Comparison of ENCODE assay signal across 22 cellular contexts in genomic region chr6:165034271-165034741, GRCh38.
DNase-seq lines count a peak whose midpoint lies in the region; ATAC-seq, FAIRE-seq and TF ChIP-seq lines count a peak whose summit lies in the region.
"Had no signal": no experiment of that assay in that cellular context is flagged by ENCODE, and none has a peak within 500 bp of the region (broad histone marks: within the 10 kb centered on the region; RNA-seq: fewer than 3 reads in every experiment).

No MANE protein-coding gene starts in this region.

- H2AK9ac ChIP-seq in IMR-90 (replicated peaks; ENCODE audit: low read depth, low read length, poor library complexity), result no peak overlapping the region

- intact Hi-C loops in IMR-90 (cut with micrococcal nuclease) (no loop called here), kidney (cut with DNase I) (no loop called here)

- H3K9me3 ChIP-seq in IMR-90 (ENCODE audit: control insufficient read depth, insufficient read depth, low read length), result peaks cover 29% of the 10 kb centered on the region
- H3K9me3 ChIP-seq in skeletal muscle satellite cell (replicated peaks; ENCODE audit: low read length), result no peaks in the 10 kb centered on the region
- no peaks in the 10 kb centered on the region for H3K9me3 ChIP-seq in kidney (ENCODE audit: control insufficient read depth in 1 of 2, low read length in 2 of 2)

- H2BK5ac ChIP-seq in IMR-90 (ENCODE audit: low read depth, low read length, poor library complexity, severe bottlenecking), result no peak overlapping the region

- in situ Hi-C loops in IMR-90 (cut with MboI; ENCODE audit: low sequenced_read_pairs) (no loop called here), G401 (cut with HindIII; ENCODE audit: low sequenced_read_pairs) (no loop called here)

- H4K5ac ChIP-seq in IMR-90 (ENCODE audit: low read depth, low read length), result no peak overlapping the region

- H3K9ac ChIP-seq in IMR-90 (ENCODE audit: low read depth, low read length) (no peak overlapping the region), skeletal muscle satellite cell (ENCODE audit: low read depth, low read length) (no peak overlapping the region), kidney (ENCODE audit: low read length in 2 of 2) (no peak overlapping the region)

- FAIRE-seq in kidney (lab: Jason Lieb, UNC), result no peak
- FAIRE-seq: A204.1, GM12892, K562 had no signal

- H2BK15ac ChIP-seq in IMR-90 (ENCODE audit: low read depth, low read length), result no peak overlapping the region

- no peak overlapping the region for H3K27ac ChIP-seq in IMR-90 (ENCODE audit: insufficient read depth, low read length)
- H3K27ac ChIP-seq in kidney (ENCODE audit: low read depth in 2 of 2, low read length in 2 of 2), result no peak overlapping the region
- H3K27ac ChIP-seq: SK-N-MC had no signal

- no peak for TF ChIP-seq POLR2A in IMR-90 (IDR thresholded peaks at IDR 0.05; ENCODE audit: low read depth, low read length)

- no peak overlapping the region for H3K18ac ChIP-seq in IMR-90 (ENCODE audit: low read depth, low read length)

- no peak overlapping the region for H2AK5ac ChIP-seq in IMR-90 (ENCODE audit: low read depth, low read length)

- WGBS in IMR-90 (ENCODE audit: extremely low coverage in 2 of 2, insufficient read length in 1 of 2), 2 experiments, result 0% methylated on average over 1 of the region's 4 CpGs; no CpG with 5 or more reads in 1 of the 2 experiments

- no peaks in the 10 kb centered on the region for H3K9me1 ChIP-seq in IMR-90 (ENCODE audit: insufficient read depth, low read length)

- no peak overlapping the region for H4K8ac ChIP-seq in IMR-90 (ENCODE audit: low read depth in 2 of 2, low read length in 2 of 2)

- H3K4ac ChIP-seq in IMR-90 (ENCODE audit: low read depth, low read length), result no peak overlapping the region

- no peak overlapping the region for H3K23ac ChIP-seq in IMR-90 (ENCODE audit: low read depth, low read length)

- no peak overlapping the region for H3K56ac ChIP-seq in IMR-90 (ENCODE audit: extremely low read depth, insufficient read depth, low read length)

- no peak overlapping the region for H4K91ac ChIP-seq in IMR-90 (ENCODE audit: insufficient read depth, low read depth, low read length)

- BruUV-seq in IMR-90 (replicated peaks; lab: Mats Ljungman, UMichigan), result no TSS peak

- CTCF ChIA-PET in IMR-90 (lab: Yijun Ruan, JAX), result interaction anchor here (0.6 kb wide), 1 partner anchor 1377 kb away, joined by 3 read pairs; no protein-coding TSS in a partner anchor

- dilution Hi-C loops in IMR-90 (cut with HindIII; ENCODE audit: low sequenced_read_pairs, unreplicated experiment), result no loop called here

- POLR2A ChIA-PET in IMR-90 (lab: Charles Lee; ENCODE audit: unreplicated experiment), result no interaction called here

- H3K4me1 ChIP-seq in IMR-90 (ENCODE audit: control insufficient read depth, insufficient read depth, low read length) (no peaks in the 10 kb centered on the region), skeletal muscle satellite cell (ENCODE audit: control insufficient read depth, insufficient read depth, low read length) (peaks cover 3% of the 10 kb centered on the region), kidney (ENCODE audit: control insufficient read depth in 1 of 2, insufficient read depth in 1 of 2, low read depth in 1 of 2, low read length in 2 of 2) (no peaks in the 10 kb centered on the region)

- H3K27me3 ChIP-seq in IMR-90 (ENCODE audit: control insufficient read depth, insufficient read depth, low read length), result no peaks in the 10 kb centered on the region
- H3K27me3 ChIP-seq in skeletal muscle satellite cell (ENCODE audit: control insufficient read depth, insufficient read depth, low read length), result no peaks in the 10 kb centered on the region

- peak; percentile 24; the same call in 1 of the 2 replicates for ATAC-seq in IMR-90 (ENCODE audit: low read depth)
- ATAC-seq: K562, PC-3, T-helper 17 cell had no signal

- peak; percentile 83 for DNase-seq in AG10803 (ENCODE audit: low read depth)
- DNase-seq in IMR-90, result no peak
- peak; percentile 11 for DNase-seq in epithelial cell of esophagus (ENCODE audit: low read depth)
- no peak for DNase-seq in G401 (ENCODE audit: low spot score)
- DNase-seq in medulla oblongata (ENCODE audit: extremely low spot score), result no peak
- no peak for DNase-seq in kidney
- DNase-seq: CD4-positive, CD25-positive, alpha-beta regulatory T cell; DMS79 treated with DMSO at 0.1 percent for 48 hours; H7; NCI-H1694; NCI-H2081 treated with DMSO at 0.1 percent for 48 hours; NCI-H2171 treated with DMSO at 0.1 percent for 48 hours; NCI-H524 treated with DMSO at 0.1 percent for 48 hours; PC-3; Right ventricle myocardium superior; SW 1271; T-helper 17 cell had no signal

- H2AFZ ChIP-seq in IMR-90 (replicated peaks; ENCODE audit: low read length, poor library complexity), result no peak overlapping the region

- H3K14ac ChIP-seq in IMR-90 (replicated peaks; ENCODE audit: low read depth, low read length), result no peak overlapping the region

- no peak for TF ChIP-seq CTCF in AG10803 (conservative IDR thresholded peaks at IDR 0.05; ENCODE audit: low read length)
- no peak for TF ChIP-seq CTCF in IMR-90 (conservative IDR thresholded peaks at IDR 0.05; ENCODE audit: low read depth, low read length)
- TF ChIP-seq CTCF in epithelial cell of esophagus (IDR thresholded peaks at IDR 0.05; ENCODE audit: insufficient read depth, low read depth, low read length, missing control alignments), result no peak
- no peak for TF ChIP-seq CTCF in kidney (IDR thresholded peaks at IDR 0.05; ENCODE audit: borderline replicate concordance, extremely low read depth, insufficient read depth)

- H3K4me3 ChIP-seq in AG10803 (ENCODE audit: low read length) (no peak overlapping the region), IMR-90 (ENCODE audit: insufficient read depth, low read depth, low read length) (no peak overlapping the region), epithelial cell of esophagus (ENCODE audit: low read length) (no peak overlapping the region), skeletal muscle satellite cell (ENCODE audit: low read length) (no peak overlapping the region), kidney (ENCODE audit: low read length in 2 of 2) (no peak overlapping the region)
- H3K4me3 ChIP-seq: K562, SK-N-MC had no signal

- H3K4me2 ChIP-seq in IMR-90 (ENCODE audit: low read depth, low read length) (no peak overlapping the region), skeletal muscle satellite cell (ENCODE audit: low read length) (peak overlapping the region; percentile 12)

- H2BK20ac ChIP-seq in IMR-90 (ENCODE audit: low read depth, low read length), result no peak overlapping the region

- no peaks in the 10 kb centered on the region for H3K79me1 ChIP-seq in IMR-90 (ENCODE audit: low read depth in 1 of 2, low read length in 2 of 2)

- H4K20me1 ChIP-seq in IMR-90 (ENCODE audit: insufficient read depth, low read length), result no peaks in the 10 kb centered on the region

- H3K36me3 ChIP-seq in IMR-90 (ENCODE audit: control insufficient read depth, insufficient read depth, low read length) (no peaks in the 10 kb centered on the region), skeletal muscle satellite cell (ENCODE audit: insufficient read depth, low read length) (no peaks in the 10 kb centered on the region), kidney (ENCODE audit: control insufficient read depth in 1 of 2, insufficient read depth in 2 of 2, low read length in 2 of 2) (no peaks in the 10 kb centered on the region)

- no peak for TF ChIP-seq RAD21 in IMR-90 (IDR thresholded peaks at IDR 0.05; ENCODE audit: low read length)

- no peak overlapping the region for H2BK120ac ChIP-seq in IMR-90 (ENCODE audit: low read depth, low read length)

TF ChIP-seq in IMR-90, 13 proteins besides CTCF, POLR2A, EP300 and RAD21:
- TF ChIP-seq SMC3 (IDR thresholded peaks at IDR 0.05; ENCODE audit: low read depth, low read length), result no peak
- no peak for TF ChIP-seq USF2 (IDR thresholded peaks at IDR 0.05; ENCODE audit: low read depth, low read length)
- TF ChIP-seq RFX5 (IDR thresholded peaks at IDR 0.05; ENCODE audit: low read depth, low read length), result no peak
- TF ChIP-seq RCOR1 (IDR thresholded peaks at IDR 0.05; ENCODE audit: insufficient replicate concordance, low read length), result no peak
- no peak for TF ChIP-seq MAFK (IDR thresholded peaks at IDR 0.05; ENCODE audit: low read depth, low read length)
- no peak for TF ChIP-seq FOS (IDR thresholded peaks at IDR 0.05; ENCODE audit: low read depth, low read length)
- TF ChIP-seq BHLHE40 (IDR thresholded peaks at IDR 0.05; ENCODE audit: low read depth, low read length), result no peak
- TF ChIP-seq MXI1 (IDR thresholded peaks at IDR 0.05; ENCODE audit: borderline replicate concordance, low read depth, low read length), result no peak
- TF ChIP-seq NFE2L2 (IDR thresholded peaks at IDR 0.05; ENCODE audit: low read depth, low read length), result no peak
- no peak for TF ChIP-seq CHD1 (IDR thresholded peaks at IDR 0.05; ENCODE audit: low read depth, low read length)
- no peak for TF ChIP-seq MAZ (IDR thresholded peaks at IDR 0.05; ENCODE audit: borderline replicate concordance, low read depth, low read length)

Comparison
In these comparisons a context has a peak if more than half of its experiments do, and no peak if none do; other contexts are left out.
1. DNase-seq: peak in AG10803 (single experiment) and epithelial cell of esophagus (single experiment); none in IMR-90 (single experiment), G401 (single experiment), medulla oblongata (single experiment) and kidney (single experiment).